Comparison of ENCODE assay signal across 9 cellular contexts in genomic region chr10:114024876-114025609, GRCh38. TPM values are rescaled to one million over a fixed set of nuclear protein-coding genes. Genes with fewer than 3 reads are reported as not detected.
DNase-seq lines count a peak whose midpoint lies in the region; ATAC-seq and TF ChIP-seq lines count a peak whose summit lies in the region.
"Had no signal": no experiment of that assay in that cellular context is flagged by ENCODE, and none has a peak within 500 bp of the region (broad histone marks: within the 10 kb centered on the region; RNA-seq: fewer than 3 reads in every experiment).

No MANE protein-coding gene starts in this region.

- peak overlapping the region; percentile 83 for H3K27ac Mint-ChIP-seq in activated CD8-positive, alpha-beta memory T cell treated with anti-CD3 and anti-CD28 coated beads, Interleukin-2, amount 10 ng/mL, durations not matched to agents 7 days and 5 days

- H3K36me3 Mint-ChIP-seq in activated CD8-positive, alpha-beta memory T cell treated with anti-CD3 and anti-CD28 coated beads, Interleukin-2, amount 10 ng/mL, durations not matched to agents 7 days and 5 days: peaks cover 8% of the 10 kb centered on the region

- no peak overlapping the region for H3K4me3 ChIP-seq in cardiac fibroblast (replicated peaks in 1 of 2; ENCODE audit: low read depth in 2 of 2, low read length in 2 of 2)
- H3K4me3 ChIP-seq in ascending aorta: no peak overlapping the region
- H3K4me3 ChIP-seq: body of pancreas had no signal

- TF ChIP-seq CTCF in cardiac fibroblast (IDR thresholded peaks at IDR 0.05; ENCODE audit: low read depth, low read length): no peak
- no peak for TF ChIP-seq CTCF in ascending aorta (IDR thresholded peaks at IDR 0.05)
- no peak for TF ChIP-seq CTCF in omental fat pad (IDR thresholded peaks at IDR 0.05)

- H3K27me3 ChIP-seq in ascending aorta: no peaks in the 10 kb centered on the region
- H3K27me3 ChIP-seq: body of pancreas had no signal

- CTCF ChIA-PET in activated CD8-positive, alpha-beta memory T cell treated with anti-CD3 and anti-CD28 coated beads, Interleukin-2, amount 10 ng/mL, durations not matched to agents 7 days and 5 days (lab: Charles Lee): interaction anchor here (0.6 to 2.1 kb wide), 4 partner anchors 18 to 87 kb away, joined by 3 to 8 read pairs (median 5); partner anchors contain the start of gene ADRB1

- H3K4me3 Mint-ChIP-seq in activated CD8-positive, alpha-beta memory T cell treated with anti-CD3 and anti-CD28 coated beads, Interleukin-2, amount 10 ng/mL, durations not matched to agents 7 days and 5 days: peak overlapping the region; percentile 19

- intact Hi-C loops in ascending aorta (cut with DNase I): no loop called here

- no peak overlapping the region for H3K27ac ChIP-seq in ascending aorta
- H3K27ac ChIP-seq: body of pancreas had no signal

- peaks cover 36% of the 10 kb centered on the region for H3K4me1 Mint-ChIP-seq in activated CD8-positive, alpha-beta memory T cell treated with anti-CD3 and anti-CD28 coated beads, Interleukin-2, amount 10 ng/mL, durations not matched to agents 7 days and 5 days

- H3K9me3 Mint-ChIP-seq in activated CD8-positive, alpha-beta memory T cell treated with anti-CD3 and anti-CD28 coated beads, Interleukin-2, amount 10 ng/mL, durations not matched to agents 7 days and 5 days (ENCODE audit: low read depth): peaks cover 2% of the 10 kb centered on the region

- no peaks in the 10 kb centered on the region for H3K36me3 ChIP-seq in ascending aorta

- H3K9me3 ChIP-seq in ascending aorta: no peaks in the 10 kb centered on the region
- H3K9me3 ChIP-seq: body of pancreas had no signal

- H3K27me3 Mint-ChIP-seq in activated CD8-positive, alpha-beta memory T cell treated with anti-CD3 and anti-CD28 coated beads, Interleukin-2, amount 10 ng/mL, durations not matched to agents 7 days and 5 days: peaks cover 41% of the 10 kb centered on the region

- peak; percentile 75 for ATAC-seq in activated CD8-positive, alpha-beta memory T cell treated with anti-CD3 and anti-CD28 coated beads, Interleukin-2, amount 10 ng/mL, durations not matched to agents 7 days and 5 days
- ATAC-seq in omental fat pad (ENCODE audit: low FRiP score): no peak
- ATAC-seq: body of pancreas had no signal

- DNase-seq in activated CD8-positive, alpha-beta memory T cell treated with anti-CD3 and anti-CD28 coated beads, Interleukin-2, amount 10 ng/mL, durations not matched to agents 7 days and 5 days: peak; percentile 50
- DNase-seq in activated CD8-positive, alpha-beta memory T cell treated with anti-CD3 and anti-CD28 coated beads, Interleukin-2, amount 50 U/mL, for 4 hours: no peak
- DNase-seq in H4 (ENCODE audit: low spot score) (peak; percentile 44), LoVo (ENCODE audit: low spot score) (peak; percentile 51), cardiac fibroblast (ENCODE audit: low read depth in 2 of 2) (peak; percentile 41 to 44), ascending aorta (ENCODE audit: low spot score in 2 of 2) (no peak), omental fat pad (ENCODE audit: low spot score) (no peak), NCI-H1092 treated with DMSO at 0.1 percent for 48 hours (lab: John Stamatoyannopoulos, UW) (no peak)

- H3K4me1 ChIP-seq in ascending aorta: no peaks in the 10 kb centered on the region
- H3K4me1 ChIP-seq: body of pancreas had no signal

RNA-seq across cellular contexts. Expression of gene ADRB1, which starts 18.6 kb away (rescaled TPM):
- total RNA-seq in activated CD8-positive, alpha-beta memory T cell treated with anti-CD3 and anti-CD28 coated beads, Interleukin-2, amount 10 ng/mL, durations not matched to agents 7 days and 5 days: 1 to 10 TPM; 2.3 to 2.8 TPM
- 1.1 and 1.9 TPM in 2 replicates for total RNA-seq in H4 (2014; rRNA removed; shearing (Covaris generic))
- not detected for total RNA-seq in ascending aorta
- 10 to 100 TPM in 1 of 4 donors, 1 to 10 TPM in 3; 4.3 to 16.7 (median 6.4) TPM for total RNA-seq in omental fat pad

Comparison
In these comparisons a context has a peak if more than half of its experiments do, and no peak if none do; other contexts are left out.
1. DNase-seq: peak in activated CD8-positive, alpha-beta memory T cell treated with anti-CD3 and anti-CD28 coated beads, Interleukin-2, amount 10 ng/mL, durations not matched to agents 7 days and 5 days (single experiment), H4 (single experiment), LoVo (single experiment) and cardiac fibroblast (2 of 2); none in activated CD8-positive, alpha-beta memory T cell treated with anti-CD3 and anti-CD28 coated beads, Interleukin-2, amount 50 U/mL, for 4 hours (single experiment), ascending aorta (0 of 2), omental fat pad (single experiment) and NCI-H1092 treated with DMSO at 0.1 percent for 48 hours (single experiment).